In genomic region chr5:131671994-131672655, GRCh38 we compare ENCODE assay signal across 1 cellular context.
TF ChIP-seq lines count a peak whose summit lies in the region.

No MANE protein-coding gene starts in this region.

TF ChIP-seq in H1, 55 proteins besides CTCF, POLR2A, EP300 and RAD21:
- TF ChIP-seq NRF1 (IDR thresholded peaks at IDR 0.05; ENCODE audit: low read depth, low read length) (no peak), JUN (IDR thresholded peaks at IDR 0.05; ENCODE audit: low read depth, low read length) (no peak), USF2 (IDR thresholded peaks at IDR 0.05; ENCODE audit: low read length) (no peak), TAF1 (IDR thresholded peaks at IDR 0.05; ENCODE audit: low read depth, low read length) (no peak), HDAC6 (IDR thresholded peaks at IDR 0.05; ENCODE audit: low read depth, low read length) (no peak), NANOG (IDR thresholded peaks at IDR 0.05; ENCODE audit: insufficient read depth, low read depth, low read length, poor library complexity, severe bottlenecking) (no peak), SP4 (IDR thresholded peaks at IDR 0.05; ENCODE audit: low read length) (no peak), CREB1 (IDR thresholded peaks at IDR 0.05) (no peak), CEBPB (IDR thresholded peaks at IDR 0.05; ENCODE audit: low read depth, low read length) (no peak), E2F6 (IDR thresholded peaks at IDR 0.05) (no peak)
